ENCODE assay signal across 16 cellular contexts in the genomic region with DNA sequence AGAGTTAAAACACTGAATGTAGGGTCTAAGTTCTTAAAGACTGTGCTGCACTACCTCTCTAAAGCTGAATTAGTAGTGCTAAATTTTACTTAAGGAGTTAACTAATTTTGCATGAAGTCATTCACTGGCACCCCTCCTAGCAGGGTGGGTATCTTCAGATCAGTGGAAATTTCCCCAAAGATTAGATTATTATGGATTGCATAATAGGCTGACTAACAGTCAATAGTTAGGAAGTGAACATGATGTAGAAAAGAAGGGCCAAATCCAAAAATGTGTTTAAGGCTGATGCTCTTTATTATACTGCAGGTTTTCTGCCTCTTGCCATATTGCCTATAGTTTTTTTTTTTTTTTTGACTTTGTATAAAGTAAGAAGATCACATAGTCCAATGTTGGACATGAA. TPM values are rescaled to one million over a fixed set of nuclear protein-coding genes. Genes with fewer than 3 reads are reported as not detected.
DNase-seq lines count a peak whose midpoint lies in the region; ATAC-seq and TF ChIP-seq lines count a peak whose summit lies in the region.
"Had no signal": no experiment of that assay in that cellular context is flagged by ENCODE, and none has a peak within 500 bp of the region (broad histone marks: within the 10 kb centered on the region; RNA-seq: fewer than 3 reads in every experiment).

No MANE protein-coding gene starts in this region.

- H3K4me3 Mint-ChIP-seq in MCF 10A (ENCODE audit: unreplicated experiment) = no peak overlapping the region
- H3K4me3 Mint-ChIP-seq in stimulated activated naive B cell treated with anti-CD40 and anti-IgM and Interleukin-4, amounts not matched to agents 10 μg/mL and 1 μg/mL and 100 μg/mL, for 72 hours = no peak overlapping the region
- H3K4me3 Mint-ChIP-seq: T-helper 2 cell treated with Interferon-gamma antibody and Interleukin-4, amounts not matched to agents 5 μg/mL and 100 μg/mL, for 36 hours had no signal

- H3K27me3 ChIP-seq in right atrium auricular region (no peaks in the 10 kb centered on the region), hepatocyte (no peaks in the 10 kb centered on the region), ovary (no peaks in the 10 kb centered on the region)
- H3K27me3 ChIP-seq: upper lobe of left lung had no signal

- H3K4me3 ChIP-seq in right atrium auricular region = no peak overlapping the region
- H3K4me3 ChIP-seq in hepatocyte = no peak overlapping the region
- H3K4me3 ChIP-seq in ovary = no peak overlapping the region
- H3K4me3 ChIP-seq: upper lobe of left lung had no signal

- BruUV-seq in MCF 10A (replicated peaks; lab: Mats Ljungman, UMichigan) = no TSS peak

- ATAC-seq in Right ventricle myocardium superior (ENCODE audit: poor library complexity) = peak; percentile 58
- ATAC-seq in stimulated activated naive B cell treated with anti-CD40 and anti-IgM and Interleukin-4, amounts not matched to agents 10 μg/mL and 1 μg/mL and 100 μg/mL, for 72 hours (replicated peaks) = no peak
- no peak for ATAC-seq in HG03439 (IDR thresholded peaks at IDR 0.05; ENCODE audit: unreplicated experiment)
- ATAC-seq: Panc1 had no signal

- TF ChIP-seq EP300 in ovary (IDR thresholded peaks at IDR 0.05) = no peak

- no peaks in the 10 kb centered on the region for H3K27me3 Mint-ChIP-seq in MCF 10A (ENCODE audit: insufficient read depth, unreplicated experiment)
- no peaks in the 10 kb centered on the region for H3K27me3 Mint-ChIP-seq in stimulated activated naive B cell treated with anti-CD40 and anti-IgM and Interleukin-4, amounts not matched to agents 10 μg/mL and 1 μg/mL and 100 μg/mL, for 72 hours

- H3K4me2 ChIP-seq in hepatocyte = peak overlapping the region; percentile 18

- H3K36me3 Mint-ChIP-seq in MCF 10A (ENCODE audit: insufficient read depth, unreplicated experiment) = peaks cover 64% of the 10 kb centered on the region
- peaks cover 16 to 29% of the 10 kb centered on the region in 2 donors for H3K36me3 Mint-ChIP-seq in stimulated activated naive B cell treated with anti-CD40 and anti-IgM and Interleukin-4, amounts not matched to agents 10 μg/mL and 1 μg/mL and 100 μg/mL, for 72 hours

- H3K9me3 ChIP-seq in right atrium auricular region (no peaks in the 10 kb centered on the region), hepatocyte (ENCODE audit: low read depth) (no peaks in the 10 kb centered on the region), ovary (no peaks in the 10 kb centered on the region)
- H3K9me3 ChIP-seq: upper lobe of left lung had no signal

- no peaks in the 10 kb centered on the region for H3K9me3 Mint-ChIP-seq in MCF 10A (ENCODE audit: unreplicated experiment)
- H3K9me3 Mint-ChIP-seq in stimulated activated naive B cell treated with anti-CD40 and anti-IgM and Interleukin-4, amounts not matched to agents 10 μg/mL and 1 μg/mL and 100 μg/mL, for 72 hours = no peaks in the 10 kb centered on the region
- H3K9me3 Mint-ChIP-seq: activated T-helper 2 cell treated with anti-CD3 and anti-CD28 coated beads, Interferon-gamma antibody, Interleukin-2, Interleukin-4, amounts not matched to agents 10 μg/mL and 5 μg/mL and 100 μg/mL, durations not matched to agents 14 hours and 24 hours and 36 hours; T-helper 2 cell treated with Interferon-gamma antibody and Interleukin-4, amounts not matched to agents 5 μg/mL and 100 μg/mL, for 36 hours had no signal

- no peak overlapping the region for H2AFZ ChIP-seq in hepatocyte

- POLR2A ChIA-PET in MCF 10A (lab: Yijun Ruan, JAX) = interaction anchor here (0.7 to 1.2 kb wide), 2 partner anchors 55 to 206 kb away, joined by 3 to 4 read pairs; a partner anchor contains a TSS

- H3K79me2 ChIP-seq in hepatocyte = peaks cover 100% of the 10 kb centered on the region

- intact Hi-C loops in Right ventricle myocardium superior (cut with DNase I) (no loop called here), MCF 10A (cut with micrococcal nuclease) (no loop called here), ovary (cut with DNase I) (loop anchor here in 1 of 4 donors (10.0 kb wide), 1 partner anchor 112 kb away; a partner anchor contains a TSS)

- CTCF ChIA-PET in MCF 10A (lab: Yijun Ruan, JAX) = interaction anchor here (0.8 kb wide), 1 partner anchor 125 kb away, joined by 3 read pairs; no protein-coding TSS in a partner anchor

- H3K36me3 ChIP-seq in right atrium auricular region = no peaks in the 10 kb centered on the region
- H3K36me3 ChIP-seq in hepatocyte (replicated peaks; ENCODE audit: insufficient read depth, low read depth) = no peaks in the 10 kb centered on the region
- no peaks in the 10 kb centered on the region for H3K36me3 ChIP-seq in ovary

- no peaks in the 10 kb centered on the region for H3K9me2 ChIP-seq in hepatocyte (replicated peaks; ENCODE audit: insufficient read depth)

- peaks cover 40% of the 10 kb centered on the region for H3K4me1 Mint-ChIP-seq in MCF 10A (ENCODE audit: insufficient read depth, unreplicated experiment)
- H3K4me1 Mint-ChIP-seq in stimulated activated naive B cell treated with anti-CD40 and anti-IgM and Interleukin-4, amounts not matched to agents 10 μg/mL and 1 μg/mL and 100 μg/mL, for 72 hours = peaks cover 23 to 49% of the 10 kb centered on the region in 2 donors

- H3K27ac ChIP-seq in right atrium auricular region (peak overlapping the region in 1 of 2 donors; percentile 45), hepatocyte (no peak overlapping the region), ovary (no peak overlapping the region)
- H3K27ac ChIP-seq: upper lobe of left lung had no signal

- TF ChIP-seq CTCF in right atrium auricular region (IDR thresholded peaks at IDR 0.05) = no peak
- no peak for TF ChIP-seq CTCF in MCF 10A (IDR thresholded peaks at IDR 0.05; ENCODE audit: unreplicated experiment)
- TF ChIP-seq CTCF in hepatocyte (IDR thresholded peaks at IDR 0.05; ENCODE audit: poor library complexity) = no peak
- TF ChIP-seq CTCF in ovary (IDR thresholded peaks at IDR 0.05) = no peak

- H3K4me1 ChIP-seq in right atrium auricular region = peaks cover 0 to 82% of the 10 kb centered on the region in 2 donors
- peaks cover 18% of the 10 kb centered on the region for H3K4me1 ChIP-seq in hepatocyte (ENCODE audit: insufficient read depth)
- H3K4me1 ChIP-seq in ovary (ENCODE audit: insufficient read depth) = peaks cover 12% of the 10 kb centered on the region

- DNase-seq in Right ventricle myocardium superior = no peak
- DNase-seq in right atrium auricular region (ENCODE audit: low spot score) = no peak
- DNase-seq in MCF 10A (ENCODE audit: unreplicated experiment) = peak; percentile 11
- no peak for DNase-seq in hepatocyte (ENCODE audit: low spot score)
- no peak for DNase-seq in stimulated activated naive B cell treated with anti-CD40 and anti-IgM and Interleukin-4, amounts not matched to agents 10 μg/mL and 1 μg/mL and 100 μg/mL, for 72 hours
- DNase-seq in stimulated activated CD4-positive, alpha-beta T cell treated with anti-CD3 and anti-CD28 coated beads, Interleukin-2, amount 100 ng/mL, for 24 hours = no peak
- DNase-seq in ovary = no peak
- DNase-seq: activated CD4-positive, alpha-beta T cell treated with anti-CD3 and anti-CD28 coated beads, Interleukin-2, amount 50 U/mL, for 4 hours; caudate nucleus; DMS53; NCI-H1048; upper lobe of left lung had no signal

- TF ChIP-seq POLR2A in ovary (IDR thresholded peaks at IDR 0.05) = no peak

- no peak overlapping the region for H3K27ac Mint-ChIP-seq in MCF 10A (ENCODE audit: low read depth, unreplicated experiment)
- no peak overlapping the region for H3K27ac Mint-ChIP-seq in stimulated activated naive B cell treated with anti-CD40 and anti-IgM and Interleukin-4, amounts not matched to agents 10 μg/mL and 1 μg/mL and 100 μg/mL, for 72 hours
- H3K27ac Mint-ChIP-seq: activated T-helper 2 cell treated with anti-CD3 and anti-CD28 coated beads, Interferon-gamma antibody, Interleukin-2, Interleukin-4, amounts not matched to agents 10 μg/mL and 5 μg/mL and 100 μg/mL, durations not matched to agents 14 hours and 24 hours and 36 hours; T-helper 2 cell treated with Interferon-gamma antibody and Interleukin-4, amounts not matched to agents 5 μg/mL and 100 μg/mL, for 36 hours had no signal

- peaks cover 94% of the 10 kb centered on the region for H4K20me1 ChIP-seq in hepatocyte (ENCODE audit: insufficient read depth, poor library complexity, severe bottlenecking)

RNA-seq across cellular contexts. Expression of a gene that starts 5.2 kb away (rescaled TPM):
- total RNA-seq in Right ventricle myocardium superior (91.9 TPM), right atrium auricular region (10 to 100 TPM; 73.9 to 77.9 TPM), MCF 10A (2022) (112 and 142 TPM in 2 replicates), hepatocyte (141 and 170 TPM in 2 replicates), ovary (100 to 1,000 TPM; 122 to 160 (median 140) TPM)
- polyA plus RNA-seq in hepatocyte (41.2 and 52.7 TPM in 2 replicates), ovary (10 to 100 TPM; 76.9 to 87.9 TPM)
